Comparison of ENCODE assay signal across 27 cellular contexts in genomic region chr1:177687544-177687943, GRCh38.
"Had no signal": no experiment of that assay in that cellular context is flagged by ENCODE, and none has a peak within 500 bp of the region (broad histone marks: within the 10 kb centered on the region; RNA-seq: fewer than 3 reads in every experiment).

No MANE protein-coding gene starts in this region.

- H3K27ac ChIP-seq: stomach, suprapubic skin, testis, thoracic aorta, thyroid gland, tibial artery, tibial nerve, transverse colon, upper lobe of left lung, upper lobe of right lung, uterus, vagina had no signal

- H3K4me1 ChIP-seq: stomach, suprapubic skin, testis, thyroid gland, tibial artery, tibial nerve, transverse colon, upper lobe of left lung, upper lobe of right lung, uterus, vagina had no signal

- H3K27me3 ChIP-seq: stomach, suprapubic skin, testis, thyroid gland, tibial artery, tibial nerve, transverse colon, upper lobe of left lung, upper lobe of right lung, uterus, vagina had no signal

- ATAC-seq: stimulated activated effector memory CD8-positive, alpha-beta T cell treated with anti-CD3 and anti-CD28 coated beads, Interleukin-12 subunit alpha, Interleukin-12 subunit beta, amount 100 ng/mL, for 72 hours; stimulated activated memory B cell treated with anti-CD40 and anti-IgM and Interleukin-4, amounts not matched to agents 10 μg/mL and 1 μg/mL and 100 μg/mL, for 72 hours; stimulated activated naive B cell treated with anti-CD40 and anti-IgM and Interleukin-4, amounts not matched to agents 10 μg/mL and 1 μg/mL and 100 μg/mL, for 72 hours; stimulated activated naive CD8-positive, alpha-beta T cell treated with anti-CD3 and anti-CD28 coated beads, Interleukin-15, amount 100 ng/mL, for 72 hours; stimulated activated naive CD8-positive, alpha-beta T cell treated with anti-CD3 and anti-CD28 coated beads, Interleukin-15, Interleukin-2, amounts not matched to agents 100 U/mL and 50 U/mL, for 24 hours; upper lobe of right lung had no signal

- H3K4me3 ChIP-seq: stomach, suprapubic skin, testis, thoracic aorta, thyroid gland, tibial artery, tibial nerve, transverse colon, upper lobe of left lung, upper lobe of right lung, uterus, vagina had no signal

- DNase-seq: stimulated activated CD4-positive, alpha-beta T cell treated with anti-CD3 and anti-CD28 coated beads, Interleukin-2, amount 100 ng/mL, for 48 hours; stimulated activated CD4-positive, alpha-beta T cell treated with anti-CD3 and anti-CD28 coated beads, Interleukin-4, amount 100 ng/mL, for 1 hour; stimulated activated CD4-positive, alpha-beta T cell treated with anti-CD3 and anti-CD28 coated beads, Interleukin-4, amount 100 ng/mL, for 24 hours; stimulated activated CD4-positive, alpha-beta T cell treated with anti-CD3 and anti-CD28 coated beads, Interleukin-4, amount 100 ng/mL, for 4 hours; stimulated activated CD8-positive, alpha-beta memory T cell treated with anti-CD3 and anti-CD28 coated beads, Interleukin-4, amount 100 ng/mL, for 48 hours; stimulated activated naive B cell treated with anti-CD40 and anti-IgM and Interleukin-4, amounts not matched to agents 10 μg/mL and 1 μg/mL and 100 μg/mL, for 72 hours; stimulated activated naive CD4-positive, alpha-beta T cell; stimulated activated naive CD4-positive, alpha-beta T cell treated with Interleukin-2 at 50 U/mL for 16 hours; stimulated activated naive CD8-positive, alpha-beta T cell treated with anti-CD3 and anti-CD28 coated beads, Interleukin-15, amount 100 ng/mL, for 72 hours; stimulated activated naive CD8-positive, alpha-beta T cell treated with anti-CD3 and anti-CD28 coated beads, Interleukin-15, Interleukin-2, amounts not matched to agents 100 U/mL and 50 U/mL, for 24 hours; stomach; substantia nigra; testis; thyroid gland; tibial artery; transverse colon; trophoblast cell; upper lobe of left lung; upper lobe of right lung; uterus had no signal

- FAIRE-seq: urothelium cell line had no signal

- H3K9me3 ChIP-seq: suprapubic skin, testis, thyroid gland, tibial artery, transverse colon, upper lobe of right lung, uterus had no signal

- H3K36me3 ChIP-seq: stomach, suprapubic skin, thoracic aorta, thyroid gland, tibial artery, tibial nerve, transverse colon, upper lobe of left lung, upper lobe of right lung, uterus, vagina had no signal
